ENCODE assay signal across 8 cellular contexts in the genomic region with DNA sequence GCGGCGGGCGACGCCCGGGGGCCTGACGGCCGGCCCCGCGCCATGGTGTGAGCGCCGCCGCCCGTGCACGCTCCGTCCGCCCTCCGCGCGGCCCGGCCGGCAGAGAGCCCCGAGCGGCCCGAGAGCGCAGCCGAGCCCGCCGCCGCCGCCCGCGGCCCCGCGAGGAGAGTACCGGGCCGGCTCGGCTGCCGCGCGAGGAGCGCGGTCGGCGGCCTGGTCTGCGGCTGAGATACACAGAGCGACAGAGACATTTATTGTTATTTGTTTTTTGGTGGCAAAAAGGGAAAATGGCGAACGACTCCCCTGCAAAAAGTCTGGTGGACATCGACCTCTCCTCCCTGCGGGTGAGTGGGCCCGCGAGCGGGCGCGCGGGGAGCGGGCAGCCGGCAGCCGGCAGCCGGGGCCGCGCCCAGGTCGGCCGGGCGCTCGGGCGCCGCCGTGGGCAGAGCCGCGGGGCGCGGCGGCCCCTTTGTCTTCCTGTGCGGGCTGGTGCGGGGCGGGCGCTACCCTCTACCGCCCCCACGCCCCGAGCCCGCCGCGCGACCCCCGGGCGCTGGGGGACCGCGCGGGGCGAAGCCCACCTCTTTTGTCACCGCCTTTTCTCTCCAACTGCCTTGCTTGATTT. TPM values are rescaled to one million over a fixed set of nuclear protein-coding genes. Genes with fewer than 3 reads are reported as not detected.
DNase-seq lines count a peak whose midpoint lies in the region; ATAC-seq and TF ChIP-seq lines count a peak whose summit lies in the region.

No MANE protein-coding gene starts in this region.

- H3K36me3 ChIP-seq in SK-N-SH (replicated peaks in 1 of 2; ENCODE audit: control insufficient read depth in 1 of 2, insufficient read depth in 2 of 2, low read length in 1 of 2) = peaks cover 3 to 11% of the 10 kb centered on the region in 2 experiments
- no peaks in the 10 kb centered on the region for H3K36me3 ChIP-seq in effector memory CD4-positive, alpha-beta T cell (ENCODE audit: control insufficient read depth, insufficient read depth, low read length)
- H3K36me3 ChIP-seq in naive thymus-derived CD4-positive, alpha-beta T cell (ENCODE audit: control insufficient read depth in 2 of 3, insufficient read depth in 3 of 3, low read length in 3 of 3) = no peaks in the 10 kb centered on the region

- H3K9me3 ChIP-seq in SK-N-SH = no peaks in the 10 kb centered on the region
- H3K9me3 ChIP-seq in effector memory CD4-positive, alpha-beta T cell (ENCODE audit: control insufficient read depth, low read length) = no peaks in the 10 kb centered on the region
- H3K9me3 ChIP-seq in naive thymus-derived CD4-positive, alpha-beta T cell (ENCODE audit: control insufficient read depth in 2 of 3, low read length in 3 of 3) = no peaks in the 10 kb centered on the region

- peaks cover 0 to 6% (median 0%) of the 10 kb centered on the region in 11 donors for H3K9me3 Mint-ChIP-seq in naive thymus-derived CD4-positive, alpha-beta T cell

- POLR2A ChIA-PET in SK-N-SH (lab: Yijun Ruan, JAX) = interaction anchor here (0.7 to 1.3 kb wide), 6 partner anchors 9 to 279 kb away, joined by 3 to 4 read pairs (median 4); no protein-coding TSS in a partner anchor
- POLR2A ChIA-PET in naive thymus-derived CD4-positive, alpha-beta T cell (lab: Charles Lee) = interaction anchor here (0.6 to 3.1 kb wide), 13 partner anchors 7 to 350 kb away, joined by 3 to 47 read pairs (median 5); no protein-coding TSS in a partner anchor

- 1% methylated on average over 15 of the region's 92 CpGs for WGBS in SK-N-SH (ENCODE audit: low lambda C conversion rate)

- H3K27ac Mint-ChIP-seq in naive thymus-derived CD4-positive, alpha-beta T cell = peak overlapping the region in 2 of 9 donors; percentile 35 to 91

- ATAC-seq in HG02588 (IDR thresholded peaks at IDR 0.05; ENCODE audit: unreplicated experiment) (peak; percentile 42), HG03521 (IDR thresholded peaks at IDR 0.05; ENCODE audit: unreplicated experiment) (no peak)
- peak; percentile 45 for ATAC-seq in naive thymus-derived CD4-positive, alpha-beta T cell

- peaks cover 48% of the 10 kb centered on the region for H3K79me2 ChIP-seq in SK-N-SH (ENCODE audit: insufficient read depth)

- peak overlapping the region; percentile 90 for H3K9ac ChIP-seq in SK-N-SH

- no peak for TF ChIP-seq EP300 in SK-N-SH (IDR thresholded peaks at IDR 0.05; ENCODE audit: borderline replicate concordance in 1 of 2, low read depth in 1 of 2, low read length in 1 of 2)

- H3K27me3 ChIP-seq in SK-N-SH (ENCODE audit: insufficient read depth) = no peaks in the 10 kb centered on the region
- H3K27me3 ChIP-seq in effector memory CD4-positive, alpha-beta T cell (replicated peaks; ENCODE audit: control insufficient read depth, insufficient read depth, low read length, poor library complexity, severe bottlenecking) = no peaks in the 10 kb centered on the region
- no peaks in the 10 kb centered on the region for H3K27me3 ChIP-seq in naive thymus-derived CD4-positive, alpha-beta T cell (ENCODE audit: control insufficient read depth in 2 of 2, insufficient read depth in 2 of 2, low read length in 2 of 2)

- peak overlapping the region; percentile 85 for H3K4me2 ChIP-seq in SK-N-SH

- TF ChIP-seq RAD21 in SK-N-SH (IDR thresholded peaks at IDR 0.05; ENCODE audit: low read length) = no peak

- peaks cover 42% of the 10 kb centered on the region for H4K20me1 ChIP-seq in SK-N-SH (ENCODE audit: insufficient read depth)

- DNase-seq in DMS53 (lab: John Stamatoyannopoulos, UW) = peak; percentile 71
- DNase-seq in DMS53 treated with DMSO at 0.1 percent for 48 hours (lab: John Stamatoyannopoulos, UW; ENCODE audit: unreplicated experiment) = no peak
- DNase-seq in SK-N-SH = peak; percentile 78
- DNase-seq in effector memory CD4-positive, alpha-beta T cell = no peak
- DNase-seq in naive thymus-derived CD4-positive, alpha-beta T cell = peak in 2 of 9 donors; percentile 25 to 44
- DNase-seq in OCI-M1 (lab: John Stamatoyannopoulos, UW) = no peak

- H3K4me1 ChIP-seq in SK-N-SH (ENCODE audit: control insufficient read depth in 1 of 2, insufficient read depth in 2 of 2, low read depth in 1 of 2, low read length in 1 of 2) = peaks cover 12 to 13% of the 10 kb centered on the region in 2 experiments
- peaks cover 10% of the 10 kb centered on the region for H3K4me1 ChIP-seq in effector memory CD4-positive, alpha-beta T cell (ENCODE audit: control insufficient read depth, insufficient read depth, low read length, poor library complexity, severe bottlenecking)
- H3K4me1 ChIP-seq in naive thymus-derived CD4-positive, alpha-beta T cell (ENCODE audit: control insufficient read depth in 2 of 2, insufficient read depth in 2 of 2, low read length in 2 of 2) = peaks cover 21 to 23% of the 10 kb centered on the region in 2 donors

- H3K4me3 Mint-ChIP-seq in naive thymus-derived CD4-positive, alpha-beta T cell = peak overlapping the region in 6 of 10 donors; percentile 62 to 82 (median 74)

- H3F3A ChIP-seq in SK-N-SH (replicated peaks; ENCODE audit: insufficient read depth) = peaks cover 13% of the 10 kb centered on the region

- H3K4me3 ChIP-seq in SK-N-SH (ENCODE audit: low read depth in 2 of 2, low read length in 1 of 2) = peak overlapping the region; percentile 81 to 89
- H3K4me3 ChIP-seq in effector memory CD4-positive, alpha-beta T cell (ENCODE audit: insufficient read depth, low read depth, low read length, poor library complexity, severe bottlenecking) = peak overlapping the region; percentile 80
- H3K4me3 ChIP-seq in naive thymus-derived CD4-positive, alpha-beta T cell (ENCODE audit: low read length) = peak overlapping the region; percentile 89

- intact Hi-C loops in naive thymus-derived CD4-positive, alpha-beta T cell (cut with micrococcal nuclease) = loop anchor here (1.0 to 10.0 kb wide), 19 partner anchors 8 to 695 kb away; partner anchors contain the start of genes RFX8 (in 2 of the 2), RNF149 (in 2 of the 2), RPL31 (in 2 of the 2) and CNOT11 (in 1 of the 2)

- H3K36me3 Mint-ChIP-seq in naive thymus-derived CD4-positive, alpha-beta T cell = peaks cover 0 to 15% (median 0%) of the 10 kb centered on the region in 5 donors

- peak; percentile 22; the same call in 1 of the 2 replicates for TF ChIP-seq CTCF in SK-N-SH (IDR thresholded peaks at IDR 0.05)

- peaks cover 11 to 41% (median 26%) of the 10 kb centered on the region in 7 donors for H3K4me1 Mint-ChIP-seq in naive thymus-derived CD4-positive, alpha-beta T cell

- H3K27me3 Mint-ChIP-seq in naive thymus-derived CD4-positive, alpha-beta T cell = no peaks in the 10 kb centered on the region

- peak overlapping the region; percentile 65 to 86 for H3K27ac ChIP-seq in SK-N-SH (ENCODE audit: low read depth in 2 of 2, low read length in 1 of 2)
- peak overlapping the region; percentile 72 for H3K27ac ChIP-seq in effector memory CD4-positive, alpha-beta T cell (ENCODE audit: insufficient read depth, low read length, poor library complexity, severe bottlenecking)
- H3K27ac ChIP-seq in naive thymus-derived CD4-positive, alpha-beta T cell (ENCODE audit: low read depth, low read length) = peak overlapping the region; percentile 79

- CTCF ChIA-PET in SK-N-SH (lab: Yijun Ruan, JAX) = interaction anchor here (0.7 to 1.7 kb wide), 8 partner anchors 16 to 298 kb away, joined by 3 to 5 read pairs (median 3); no protein-coding TSS in a partner anchor
- CTCF ChIA-PET in naive thymus-derived CD4-positive, alpha-beta T cell (lab: Charles Lee) = interaction anchor here (0.6 to 3.4 kb wide), 7 partner anchors 15 to 130 kb away, joined by 3 to 10 read pairs (median 5); no protein-coding TSS in a partner anchor

- H3K9me2 ChIP-seq in SK-N-SH = no peaks in the 10 kb centered on the region

- no peak overlapping the region for H2AFZ ChIP-seq in SK-N-SH (ENCODE audit: low read depth)

TF ChIP-seq in SK-N-SH, 30 proteins besides CTCF, POLR2A, EP300 and RAD21 (continues in another document):
- TF ChIP-seq USF1 (IDR thresholded peaks at IDR 0.05; ENCODE audit: borderline replicate concordance, low read depth) = no peak
- no peak for TF ChIP-seq TCF12 (IDR thresholded peaks at IDR 0.05)
- TF ChIP-seq, protein P1, sequence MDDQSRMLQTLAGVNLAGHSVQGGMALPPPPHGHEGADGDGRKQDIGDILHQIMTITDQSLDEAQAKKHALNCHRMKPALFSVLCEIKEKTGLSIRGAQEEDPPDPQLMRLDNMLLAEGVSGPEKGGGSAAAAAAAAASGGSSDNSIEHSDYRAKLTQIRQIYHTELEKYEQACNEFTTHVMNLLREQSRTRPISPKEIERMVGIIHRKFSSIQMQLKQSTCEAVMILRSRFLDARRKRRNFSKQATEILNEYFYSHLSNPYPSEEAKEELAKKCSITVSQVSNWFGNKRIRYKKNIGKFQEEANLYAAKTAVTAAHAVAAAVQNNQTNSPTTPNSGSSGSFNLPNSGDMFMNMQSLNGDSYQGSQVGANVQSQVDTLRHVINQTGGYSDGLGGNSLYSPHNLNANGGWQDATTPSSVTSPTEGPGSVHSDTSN (IDR thresholded peaks at IDR 0.05) = no peak
- TF ChIP-seq RFX5 (IDR thresholded peaks at IDR 0.05; ENCODE audit: low read length) = no peak
- TF ChIP-seq GATA2 (CRISPR knock-in tag; IDR thresholded peaks at IDR 0.05) = no peak
- TF ChIP-seq RCOR1 (IDR thresholded peaks at IDR 0.05; ENCODE audit: low read length) = no peak
- TF ChIP-seq JUND (IDR thresholded peaks at IDR 0.05) = no peak
- TF ChIP-seq, protein P2, sequence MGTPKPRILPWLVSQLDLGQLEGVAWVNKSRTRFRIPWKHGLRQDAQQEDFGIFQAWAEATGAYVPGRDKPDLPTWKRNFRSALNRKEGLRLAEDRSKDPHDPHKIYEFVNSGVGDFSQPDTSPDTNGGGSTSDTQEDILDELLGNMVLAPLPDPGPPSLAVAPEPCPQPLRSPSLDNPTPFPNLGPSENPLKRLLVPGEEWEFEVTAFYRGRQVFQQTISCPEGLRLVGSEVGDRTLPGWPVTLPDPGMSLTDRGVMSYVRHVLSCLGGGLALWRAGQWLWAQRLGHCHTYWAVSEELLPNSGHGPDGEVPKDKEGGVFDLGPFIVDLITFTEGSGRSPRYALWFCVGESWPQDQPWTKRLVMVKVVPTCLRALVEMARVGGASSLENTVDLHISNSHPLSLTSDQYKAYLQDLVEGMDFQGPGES (IDR thresholded peaks at IDR 0.05; ENCODE audit: low read depth, low read length) = no peak
- no peak for TF ChIP-seq CHD2 (IDR thresholded peaks at IDR 0.05; ENCODE audit: low read length, partially characterized antibody)
- no peak for TF ChIP-seq MEF2A (IDR thresholded peaks at IDR 0.05; ENCODE audit: borderline replicate concordance, low read depth)

RNA-seq across cellular contexts. Expression of gene MAP4K4, which starts 0.4 kb away (rescaled TPM):
- polyA plus RNA-seq in SK-N-SH (2012; rRNA removed) = 68.5 and 72.9 TPM in 2 replicates
- polyA plus RNA-seq in SK-N-SH (2012; cell fraction: cytosol; rRNA removed) = 72.8 and 73.6 TPM in 2 replicates
- 94.7 and 115 TPM in 2 replicates for polyA plus RNA-seq in SK-N-SH (2012; cell fraction: nucleus; rRNA removed)
- 100 to 1,000 TPM; 104 to 138 (median 128) TPM for total RNA-seq in naive thymus-derived CD4-positive, alpha-beta T cell
- polyA plus RNA-seq in naive thymus-derived CD4-positive, alpha-beta T cell = 10 to 100 TPM; 13.6 to 14.2 TPM

Comparison
In these comparisons a context has a peak if more than half of its experiments do, and no peak if none do; other contexts are left out.
1. DNase-seq: peak in DMS53 (single experiment) and SK-N-SH (single experiment); none in DMS53 treated with DMSO at 0.1 percent for 48 hours (single experiment), effector memory CD4-positive, alpha-beta T cell (0 of 3) and OCI-M1 (single experiment).
2. Peak in every context shown above with its lines, with median percentiles within 50 percentile points of each other: H3K27ac ChIP-seq and H3K4me3 ChIP-seq.